Comparison of ENCODE assay signal across 1 cellular context in genomic region chr4:122831515-122832196, GRCh38.
A peak's percentile ranks its signal among the peaks of the same experiment; 100 is the strongest.
TF ChIP-seq lines count a peak whose summit lies in the region.

No MANE protein-coding gene starts in this region.

TF ChIP-seq in IMR-90, 13 proteins besides CTCF, POLR2A, EP300 and RAD21:
- TF ChIP-seq CEBPB (IDR thresholded peaks at IDR 0.05; ENCODE audit: low read depth, low read length) = peak; percentile 69
- peak; percentile 46; the same call in 1 of the 2 replicates for TF ChIP-seq FOS (IDR thresholded peaks at IDR 0.05; ENCODE audit: low read depth, low read length)
- TF ChIP-seq RCOR1 (IDR thresholded peaks at IDR 0.05; ENCODE audit: insufficient replicate concordance, low read length) = no peak
- no peak for TF ChIP-seq SMC3 (IDR thresholded peaks at IDR 0.05; ENCODE audit: low read depth, low read length)
- TF ChIP-seq BHLHE40 (IDR thresholded peaks at IDR 0.05; ENCODE audit: low read depth, low read length) = no peak
